ENCODE assay signal across 1 cellular context in the genomic region with DNA sequence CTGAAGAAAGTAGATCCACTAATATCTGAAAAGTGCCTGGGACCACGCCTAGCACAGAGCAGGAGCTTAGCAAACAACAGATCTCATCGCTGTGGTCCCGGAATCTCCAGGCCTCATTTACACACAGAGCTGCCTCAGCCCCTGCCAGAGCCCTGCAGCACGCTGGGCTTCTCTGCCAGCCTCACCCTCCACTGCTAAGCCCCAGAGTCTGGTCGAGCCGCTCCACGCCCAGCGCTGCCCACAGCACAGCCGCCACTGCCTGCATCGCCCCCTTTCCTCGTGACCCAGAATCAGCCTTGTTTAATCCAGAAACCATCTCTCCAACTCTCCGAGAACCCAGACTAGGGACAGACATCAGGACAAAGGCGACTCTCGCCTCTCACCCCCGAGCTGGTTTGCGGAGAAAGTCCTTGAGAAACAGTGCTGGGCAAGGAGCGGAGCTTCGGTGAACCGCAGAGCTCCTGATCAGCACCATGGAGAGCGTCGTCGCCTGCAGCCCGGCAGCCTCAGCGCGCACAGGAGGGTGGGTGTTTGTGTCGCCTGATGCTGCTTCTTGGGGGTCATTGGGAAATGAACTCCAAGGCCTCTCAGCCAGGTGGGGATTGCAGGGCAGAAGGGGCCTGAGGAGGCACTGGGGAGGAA.
TF ChIP-seq lines count a peak whose summit lies in the region.

No MANE protein-coding gene starts in this region.

TF ChIP-seq in WTC11, 78 proteins besides CTCF, POLR2A, EP300 and RAD21 (continued from another document and continues in another):
- TF ChIP-seq NFATC4 (CRISPR knock-in tag; IDR thresholded peaks at IDR 0.05), result no peak
- TF ChIP-seq ZNF317 (CRISPR knock-in tag; IDR thresholded peaks at IDR 0.05; ENCODE audit: borderline replicate concordance, low read depth), result 0 out of 2 replicates have a peak, but pooled peaks have one; percentile 23
- no peak for TF ChIP-seq NR2C2 (CRISPR knock-in tag; IDR thresholded peaks at IDR 0.05)
- TF ChIP-seq, protein P1, sequence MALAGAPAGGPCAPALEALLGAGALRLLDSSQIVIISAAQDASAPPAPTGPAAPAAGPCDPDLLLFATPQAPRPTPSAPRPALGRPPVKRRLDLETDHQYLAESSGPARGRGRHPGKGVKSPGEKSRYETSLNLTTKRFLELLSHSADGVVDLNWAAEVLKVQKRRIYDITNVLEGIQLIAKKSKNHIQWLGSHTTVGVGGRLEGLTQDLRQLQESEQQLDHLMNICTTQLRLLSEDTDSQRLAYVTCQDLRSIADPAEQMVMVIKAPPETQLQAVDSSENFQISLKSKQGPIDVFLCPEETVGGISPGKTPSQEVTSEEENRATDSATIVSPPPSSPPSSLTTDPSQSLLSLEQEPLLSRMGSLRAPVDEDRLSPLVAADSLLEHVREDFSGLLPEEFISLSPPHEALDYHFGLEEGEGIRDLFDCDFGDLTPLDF (CRISPR knock-in tag; IDR thresholded peaks at IDR 0.05), result peak; percentile 54; the same call in 1 of the 2 replicates
- TF ChIP-seq MYBL2 (CRISPR knock-in tag; IDR thresholded peaks at IDR 0.05), result no peak
- TF ChIP-seq, protein P2, sequence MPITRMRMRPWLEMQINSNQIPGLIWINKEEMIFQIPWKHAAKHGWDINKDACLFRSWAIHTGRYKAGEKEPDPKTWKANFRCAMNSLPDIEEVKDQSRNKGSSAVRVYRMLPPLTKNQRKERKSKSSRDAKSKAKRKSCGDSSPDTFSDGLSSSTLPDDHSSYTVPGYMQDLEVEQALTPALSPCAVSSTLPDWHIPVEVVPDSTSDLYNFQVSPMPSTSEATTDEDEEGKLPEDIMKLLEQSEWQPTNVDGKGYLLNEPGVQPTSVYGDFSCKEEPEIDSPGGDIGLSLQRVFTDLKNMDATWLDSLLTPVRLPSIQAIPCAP (CRISPR knock-in tag; IDR thresholded peaks at IDR 0.05), result peak; percentile 83
- TF ChIP-seq, protein P3, sequence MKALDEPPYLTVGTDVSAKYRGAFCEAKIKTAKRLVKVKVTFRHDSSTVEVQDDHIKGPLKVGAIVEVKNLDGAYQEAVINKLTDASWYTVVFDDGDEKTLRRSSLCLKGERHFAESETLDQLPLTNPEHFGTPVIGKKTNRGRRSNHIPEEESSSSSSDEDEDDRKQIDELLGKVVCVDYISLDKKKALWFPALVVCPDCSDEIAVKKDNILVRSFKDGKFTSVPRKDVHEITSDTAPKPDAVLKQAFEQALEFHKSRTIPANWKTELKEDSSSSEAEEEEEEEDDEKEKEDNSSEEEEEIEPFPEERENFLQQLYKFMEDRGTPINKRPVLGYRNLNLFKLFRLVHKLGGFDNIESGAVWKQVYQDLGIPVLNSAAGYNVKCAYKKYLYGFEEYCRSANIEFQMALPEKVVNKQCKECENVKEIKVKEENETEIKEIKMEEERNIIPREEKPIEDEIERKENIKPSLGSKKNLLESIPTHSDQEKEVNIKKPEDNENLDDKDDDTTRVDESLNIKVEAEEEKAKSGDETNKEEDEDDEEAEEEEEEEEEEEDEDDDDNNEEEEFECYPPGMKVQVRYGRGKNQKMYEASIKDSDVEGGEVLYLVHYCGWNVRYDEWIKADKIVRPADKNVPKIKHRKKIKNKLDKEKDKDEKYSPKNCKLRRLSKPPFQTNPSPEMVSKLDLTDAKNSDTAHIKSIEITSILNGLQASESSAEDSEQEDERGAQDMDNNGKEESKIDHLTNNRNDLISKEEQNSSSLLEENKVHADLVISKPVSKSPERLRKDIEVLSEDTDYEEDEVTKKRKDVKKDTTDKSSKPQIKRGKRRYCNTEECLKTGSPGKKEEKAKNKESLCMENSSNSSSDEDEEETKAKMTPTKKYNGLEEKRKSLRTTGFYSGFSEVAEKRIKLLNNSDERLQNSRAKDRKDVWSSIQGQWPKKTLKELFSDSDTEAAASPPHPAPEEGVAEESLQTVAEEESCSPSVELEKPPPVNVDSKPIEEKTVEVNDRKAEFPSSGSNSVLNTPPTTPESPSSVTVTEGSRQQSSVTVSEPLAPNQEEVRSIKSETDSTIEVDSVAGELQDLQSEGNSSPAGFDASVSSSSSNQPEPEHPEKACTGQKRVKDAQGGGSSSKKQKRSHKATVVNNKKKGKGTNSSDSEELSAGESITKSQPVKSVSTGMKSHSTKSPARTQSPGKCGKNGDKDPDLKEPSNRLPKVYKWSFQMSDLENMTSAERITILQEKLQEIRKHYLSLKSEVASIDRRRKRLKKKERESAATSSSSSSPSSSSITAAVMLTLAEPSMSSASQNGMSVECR (CRISPR knock-in tag; IDR thresholded peaks at IDR 0.05; ENCODE audit: borderline replicate concordance), result peak; percentile 81
- TF ChIP-seq, protein P4, sequence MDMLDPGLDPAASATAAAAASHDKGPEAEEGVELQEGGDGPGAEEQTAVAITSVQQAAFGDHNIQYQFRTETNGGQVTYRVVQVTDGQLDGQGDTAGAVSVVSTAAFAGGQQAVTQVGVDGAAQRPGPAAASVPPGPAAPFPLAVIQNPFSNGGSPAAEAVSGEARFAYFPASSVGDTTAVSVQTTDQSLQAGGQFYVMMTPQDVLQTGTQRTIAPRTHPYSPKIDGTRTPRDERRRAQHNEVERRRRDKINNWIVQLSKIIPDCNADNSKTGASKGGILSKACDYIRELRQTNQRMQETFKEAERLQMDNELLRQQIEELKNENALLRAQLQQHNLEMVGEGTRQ (CRISPR knock-in tag; IDR thresholded peaks at IDR 0.05), result no peak
- TF ChIP-seq ZBTB21 (CRISPR knock-in tag; IDR thresholded peaks at IDR 0.05; ENCODE audit: borderline replicate concordance), result 0 out of 2 replicates have a peak, but pooled peaks have one; percentile 45
- TF ChIP-seq CREM (CRISPR knock-in tag; IDR thresholded peaks at IDR 0.05), result peak; percentile 61; the same call in 1 of the 2 replicates
- TF ChIP-seq, protein P5, sequence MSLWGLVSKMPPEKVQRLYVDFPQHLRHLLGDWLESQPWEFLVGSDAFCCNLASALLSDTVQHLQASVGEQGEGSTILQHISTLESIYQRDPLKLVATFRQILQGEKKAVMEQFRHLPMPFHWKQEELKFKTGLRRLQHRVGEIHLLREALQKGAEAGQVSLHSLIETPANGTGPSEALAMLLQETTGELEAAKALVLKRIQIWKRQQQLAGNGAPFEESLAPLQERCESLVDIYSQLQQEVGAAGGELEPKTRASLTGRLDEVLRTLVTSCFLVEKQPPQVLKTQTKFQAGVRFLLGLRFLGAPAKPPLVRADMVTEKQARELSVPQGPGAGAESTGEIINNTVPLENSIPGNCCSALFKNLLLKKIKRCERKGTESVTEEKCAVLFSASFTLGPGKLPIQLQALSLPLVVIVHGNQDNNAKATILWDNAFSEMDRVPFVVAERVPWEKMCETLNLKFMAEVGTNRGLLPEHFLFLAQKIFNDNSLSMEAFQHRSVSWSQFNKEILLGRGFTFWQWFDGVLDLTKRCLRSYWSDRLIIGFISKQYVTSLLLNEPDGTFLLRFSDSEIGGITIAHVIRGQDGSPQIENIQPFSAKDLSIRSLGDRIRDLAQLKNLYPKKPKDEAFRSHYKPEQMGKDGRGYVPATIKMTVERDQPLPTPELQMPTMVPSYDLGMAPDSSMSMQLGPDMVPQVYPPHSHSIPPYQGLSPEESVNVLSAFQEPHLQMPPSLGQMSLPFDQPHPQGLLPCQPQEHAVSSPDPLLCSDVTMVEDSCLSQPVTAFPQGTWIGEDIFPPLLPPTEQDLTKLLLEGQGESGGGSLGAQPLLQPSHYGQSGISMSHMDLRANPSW (CRISPR knock-in tag; conservative IDR thresholded peaks at IDR 0.05; ENCODE audit: low read depth), result no peak
- TF ChIP-seq ZNF396 (CRISPR knock-in tag; IDR thresholded peaks at IDR 0.05; ENCODE audit: borderline replicate concordance), result no peak
- TF ChIP-seq, protein P6, sequence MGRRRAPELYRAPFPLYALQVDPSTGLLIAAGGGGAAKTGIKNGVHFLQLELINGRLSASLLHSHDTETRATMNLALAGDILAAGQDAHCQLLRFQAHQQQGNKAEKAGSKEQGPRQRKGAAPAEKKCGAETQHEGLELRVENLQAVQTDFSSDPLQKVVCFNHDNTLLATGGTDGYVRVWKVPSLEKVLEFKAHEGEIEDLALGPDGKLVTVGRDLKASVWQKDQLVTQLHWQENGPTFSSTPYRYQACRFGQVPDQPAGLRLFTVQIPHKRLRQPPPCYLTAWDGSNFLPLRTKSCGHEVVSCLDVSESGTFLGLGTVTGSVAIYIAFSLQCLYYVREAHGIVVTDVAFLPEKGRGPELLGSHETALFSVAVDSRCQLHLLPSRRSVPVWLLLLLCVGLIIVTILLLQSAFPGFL (CRISPR knock-in tag; IDR thresholded peaks at IDR 0.05; ENCODE audit: borderline replicate concordance), result no peak
- no peak for TF ChIP-seq EMX1 (CRISPR knock-in tag; IDR thresholded peaks at IDR 0.05)
- TF ChIP-seq ZNF423 (CRISPR knock-in tag; IDR thresholded peaks at IDR 0.05), result no peak
- TF ChIP-seq, protein P7, sequence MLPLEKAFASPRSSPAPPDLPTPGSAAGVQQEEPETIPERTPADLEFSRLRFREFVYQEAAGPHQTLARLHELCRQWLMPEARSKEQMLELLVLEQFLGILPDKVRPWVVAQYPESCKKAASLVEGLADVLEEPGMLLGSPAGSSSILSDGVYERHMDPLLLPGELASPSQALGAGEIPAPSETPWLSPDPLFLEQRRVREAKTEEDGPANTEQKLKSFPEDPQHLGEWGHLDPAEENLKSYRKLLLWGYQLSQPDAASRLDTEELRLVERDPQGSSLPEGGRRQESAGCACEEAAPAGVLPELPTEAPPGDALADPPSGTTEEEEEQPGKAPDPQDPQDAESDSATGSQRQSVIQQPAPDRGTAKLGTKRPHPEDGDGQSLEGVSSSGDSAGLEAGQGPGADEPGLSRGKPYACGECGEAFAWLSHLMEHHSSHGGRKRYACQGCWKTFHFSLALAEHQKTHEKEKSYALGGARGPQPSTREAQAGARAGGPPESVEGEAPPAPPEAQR (CRISPR knock-in tag; IDR thresholded peaks at IDR 0.05), result no peak
- TF ChIP-seq, protein P8, sequence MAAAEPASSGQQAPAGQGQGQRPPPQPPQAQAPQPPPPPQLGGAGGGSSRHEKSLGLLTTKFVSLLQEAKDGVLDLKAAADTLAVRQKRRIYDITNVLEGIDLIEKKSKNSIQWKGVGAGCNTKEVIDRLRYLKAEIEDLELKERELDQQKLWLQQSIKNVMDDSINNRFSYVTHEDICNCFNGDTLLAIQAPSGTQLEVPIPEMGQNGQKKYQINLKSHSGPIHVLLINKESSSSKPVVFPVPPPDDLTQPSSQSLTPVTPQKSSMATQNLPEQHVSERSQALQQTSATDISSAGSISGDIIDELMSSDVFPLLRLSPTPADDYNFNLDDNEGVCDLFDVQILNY (CRISPR knock-in tag; IDR thresholded peaks at IDR 0.05), result no peak
- TF ChIP-seq, protein P9, sequence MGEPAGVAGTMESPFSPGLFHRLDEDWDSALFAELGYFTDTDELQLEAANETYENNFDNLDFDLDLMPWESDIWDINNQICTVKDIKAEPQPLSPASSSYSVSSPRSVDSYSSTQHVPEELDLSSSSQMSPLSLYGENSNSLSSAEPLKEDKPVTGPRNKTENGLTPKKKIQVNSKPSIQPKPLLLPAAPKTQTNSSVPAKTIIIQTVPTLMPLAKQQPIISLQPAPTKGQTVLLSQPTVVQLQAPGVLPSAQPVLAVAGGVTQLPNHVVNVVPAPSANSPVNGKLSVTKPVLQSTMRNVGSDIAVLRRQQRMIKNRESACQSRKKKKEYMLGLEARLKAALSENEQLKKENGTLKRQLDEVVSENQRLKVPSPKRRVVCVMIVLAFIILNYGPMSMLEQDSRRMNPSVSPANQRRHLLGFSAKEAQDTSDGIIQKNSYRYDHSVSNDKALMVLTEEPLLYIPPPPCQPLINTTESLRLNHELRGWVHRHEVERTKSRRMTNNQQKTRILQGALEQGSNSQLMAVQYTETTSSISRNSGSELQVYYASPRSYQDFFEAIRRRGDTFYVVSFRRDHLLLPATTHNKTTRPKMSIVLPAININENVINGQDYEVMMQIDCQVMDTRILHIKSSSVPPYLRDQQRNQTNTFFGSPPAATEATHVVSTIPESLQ (CRISPR knock-in tag; IDR thresholded peaks at IDR 0.05), result no peak
- TF ChIP-seq, protein P10, sequence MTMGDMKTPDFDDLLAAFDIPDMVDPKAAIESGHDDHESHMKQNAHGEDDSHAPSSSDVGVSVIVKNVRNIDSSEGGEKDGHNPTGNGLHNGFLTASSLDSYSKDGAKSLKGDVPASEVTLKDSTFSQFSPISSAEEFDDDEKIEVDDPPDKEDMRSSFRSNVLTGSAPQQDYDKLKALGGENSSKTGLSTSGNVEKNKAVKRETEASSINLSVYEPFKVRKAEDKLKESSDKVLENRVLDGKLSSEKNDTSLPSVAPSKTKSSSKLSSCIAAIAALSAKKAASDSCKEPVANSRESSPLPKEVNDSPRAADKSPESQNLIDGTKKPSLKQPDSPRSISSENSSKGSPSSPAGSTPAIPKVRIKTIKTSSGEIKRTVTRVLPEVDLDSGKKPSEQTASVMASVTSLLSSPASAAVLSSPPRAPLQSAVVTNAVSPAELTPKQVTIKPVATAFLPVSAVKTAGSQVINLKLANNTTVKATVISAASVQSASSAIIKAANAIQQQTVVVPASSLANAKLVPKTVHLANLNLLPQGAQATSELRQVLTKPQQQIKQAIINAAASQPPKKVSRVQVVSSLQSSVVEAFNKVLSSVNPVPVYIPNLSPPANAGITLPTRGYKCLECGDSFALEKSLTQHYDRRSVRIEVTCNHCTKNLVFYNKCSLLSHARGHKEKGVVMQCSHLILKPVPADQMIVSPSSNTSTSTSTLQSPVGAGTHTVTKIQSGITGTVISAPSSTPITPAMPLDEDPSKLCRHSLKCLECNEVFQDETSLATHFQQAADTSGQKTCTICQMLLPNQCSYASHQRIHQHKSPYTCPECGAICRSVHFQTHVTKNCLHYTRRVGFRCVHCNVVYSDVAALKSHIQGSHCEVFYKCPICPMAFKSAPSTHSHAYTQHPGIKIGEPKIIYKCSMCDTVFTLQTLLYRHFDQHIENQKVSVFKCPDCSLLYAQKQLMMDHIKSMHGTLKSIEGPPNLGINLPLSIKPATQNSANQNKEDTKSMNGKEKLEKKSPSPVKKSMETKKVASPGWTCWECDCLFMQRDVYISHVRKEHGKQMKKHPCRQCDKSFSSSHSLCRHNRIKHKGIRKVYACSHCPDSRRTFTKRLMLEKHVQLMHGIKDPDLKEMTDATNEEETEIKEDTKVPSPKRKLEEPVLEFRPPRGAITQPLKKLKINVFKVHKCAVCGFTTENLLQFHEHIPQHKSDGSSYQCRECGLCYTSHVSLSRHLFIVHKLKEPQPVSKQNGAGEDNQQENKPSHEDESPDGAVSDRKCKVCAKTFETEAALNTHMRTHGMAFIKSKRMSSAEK (CRISPR knock-in tag; IDR thresholded peaks at IDR 0.05; ENCODE audit: borderline replicate concordance), result no peak
- TF ChIP-seq, protein P11, sequence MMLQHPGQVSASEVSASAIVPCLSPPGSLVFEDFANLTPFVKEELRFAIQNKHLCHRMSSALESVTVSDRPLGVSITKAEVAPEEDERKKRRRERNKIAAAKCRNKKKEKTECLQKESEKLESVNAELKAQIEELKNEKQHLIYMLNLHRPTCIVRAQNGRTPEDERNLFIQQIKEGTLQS (CRISPR knock-in tag; conservative IDR thresholded peaks at IDR 0.05), result no peak
- TF ChIP-seq, protein P12, sequence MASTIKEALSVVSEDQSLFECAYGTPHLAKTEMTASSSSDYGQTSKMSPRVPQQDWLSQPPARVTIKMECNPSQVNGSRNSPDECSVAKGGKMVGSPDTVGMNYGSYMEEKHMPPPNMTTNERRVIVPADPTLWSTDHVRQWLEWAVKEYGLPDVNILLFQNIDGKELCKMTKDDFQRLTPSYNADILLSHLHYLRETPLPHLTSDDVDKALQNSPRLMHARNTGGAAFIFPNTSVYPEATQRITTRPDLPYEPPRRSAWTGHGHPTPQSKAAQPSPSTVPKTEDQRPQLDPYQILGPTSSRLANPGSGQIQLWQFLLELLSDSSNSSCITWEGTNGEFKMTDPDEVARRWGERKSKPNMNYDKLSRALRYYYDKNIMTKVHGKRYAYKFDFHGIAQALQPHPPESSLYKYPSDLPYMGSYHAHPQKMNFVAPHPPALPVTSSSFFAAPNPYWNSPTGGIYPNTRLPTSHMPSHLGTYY (CRISPR knock-in tag; IDR thresholded peaks at IDR 0.05), result no peak
- peak; percentile 76; the same call in 1 of the 2 replicates for TF ChIP-seq ZNF219 (CRISPR knock-in tag; IDR thresholded peaks at IDR 0.05; ENCODE audit: borderline replicate concordance)
- TF ChIP-seq ELF4 (CRISPR knock-in tag; IDR thresholded peaks at IDR 0.05; ENCODE audit: low read depth), result 0 out of 2 replicates have a peak, but pooled peaks have one; percentile 48
- TF ChIP-seq TEAD4 (CRISPR knock-in tag; IDR thresholded peaks at IDR 0.05), result peak; percentile 91; the same call in 1 of the 2 replicates
- TF ChIP-seq ZNF121 (CRISPR knock-in tag; IDR thresholded peaks at IDR 0.05), result no peak
- peak; percentile 67; the same call in 1 of the 2 replicates for TF ChIP-seq ZNF232 (CRISPR knock-in tag; IDR thresholded peaks at IDR 0.05)
- TF ChIP-seq GABPB1 (CRISPR knock-in tag; IDR thresholded peaks at IDR 0.05), result no peak
